31 cellular contexts compared by ENCODE assay signal in the genomic region with DNA sequence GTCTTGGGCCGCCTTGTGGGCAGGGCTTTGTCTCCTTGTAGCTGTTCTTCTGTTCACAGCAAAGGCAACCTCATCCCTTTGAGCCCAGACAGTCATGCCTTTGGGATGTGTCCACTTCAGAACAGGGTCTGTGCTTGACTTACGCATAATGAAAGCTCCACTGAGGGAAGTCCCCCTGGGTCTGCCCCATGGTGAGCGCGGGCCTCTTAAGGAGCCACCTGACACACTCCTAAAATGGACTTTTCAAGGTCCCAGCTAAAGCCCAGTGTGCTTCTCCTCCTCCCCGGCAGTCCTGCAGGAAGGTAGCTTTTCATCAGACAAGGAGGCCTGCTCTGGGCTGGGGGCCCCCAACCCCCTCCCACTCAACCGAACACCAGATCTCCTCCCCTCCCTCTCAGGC.
"Had no signal": no experiment of that assay in that cellular context is flagged by ENCODE, and none has a peak within 500 bp of the region (broad histone marks: within the 10 kb centered on the region; RNA-seq: fewer than 3 reads in every experiment).

No MANE protein-coding gene starts in this region.

- DNase-seq: activated CD4-positive, alpha-beta memory T cell treated with anti-CD3 and anti-CD28 coated beads, Interleukin-2, amount 10 ng/mL, durations not matched to agents 7 days and 5 days; activated CD4-positive, alpha-beta T cell treated with anti-CD3 and anti-CD28 coated beads for 1 hour; activated CD4-positive, alpha-beta T cell treated with anti-CD3 and anti-CD28 coated beads for 36 hours; activated CD4-positive, alpha-beta T cell treated with anti-CD3 and anti-CD28 coated beads for 48 hours; activated CD4-positive, alpha-beta T cell treated with anti-CD3 and anti-CD28 coated beads, Interleukin-2, amount 10 ng/mL, durations not matched to agents 7 days and 5 days; activated CD4-positive, alpha-beta T cell treated with anti-CD3 and anti-CD28 coated beads, Interleukin-2, amount 50 U/mL, for 48 hours; activated CD4-positive, CD25-positive, alpha-beta regulatory T cell; activated CD8-positive, alpha-beta memory T cell treated with anti-CD3 and anti-CD28 coated beads for 24 hours; activated CD8-positive, alpha-beta memory T cell treated with anti-CD3 and anti-CD28 coated beads, Interleukin-2, amount 10 ng/mL, durations not matched to agents 7 days and 5 days; activated CD8-positive, alpha-beta memory T cell treated with anti-CD3 and anti-CD28 coated beads, Interleukin-2, amount 50 U/mL, for 48 hours; activated CD8-positive, alpha-beta T cell treated with anti-CD3 and anti-CD28 coated beads, Interleukin-2, amount 10 ng/mL, durations not matched to agents 7 days and 5 days; activated effector memory CD4-positive, alpha-beta T cell treated with Interleukin-2 at 50 U/mL for 16 hours; activated gamma-delta T cell; activated naive CD4-positive, alpha-beta T cell treated with anti-CD3 and anti-CD28 coated beads, Interleukin-2, amount 10 ng/mL, durations not matched to agents 7 days and 5 days; activated naive CD4-positive, alpha-beta T cell treated with Interleukin-2 at 50 U/mL for 16 hours; activated naive CD8-positive, alpha-beta T cell treated with anti-CD3 and anti-CD28 coated beads, Interleukin-2, amount 10 ng/mL, durations not matched to agents 7 days and 5 days; activated naive CD8-positive, alpha-beta T cell treated with anti-CD3 and anti-CD28 coated beads, Interleukin-2, amount 50 U/mL, for 24 hours; activated T-cell treated with anti-CD3 and anti-CD28 coated beads, Interleukin-2, amount 50 U/mL, for 24 hours; activated T-cell treated with anti-CD3 and anti-CD28 coated beads, Interleukin-2, amount 50 U/mL, for 48 hours; amygdala; anterior cingulate cortex; caudate nucleus; cerebellar nuclear complex; colonic mucosa; T-helper 2 cell; T-helper 9 cell; WERI-Rb-1 had no signal

- H3K4me1 ChIP-seq: colonic mucosa had no signal

- H3K4me3 ChIP-seq: ascending aorta, cardiac muscle cell, colonic mucosa had no signal

- ATAC-seq: activated CD4-positive, alpha-beta T cell treated with anti-CD3 and anti-CD28 coated beads for 36 hours; activated CD4-positive, CD25-positive, alpha-beta regulatory T cell treated with anti-CD3 and anti-CD28 coated beads, Interleukin-2, amount 50 U/mL, for 24 hours; activated CD8-positive, alpha-beta memory T cell treated with anti-CD3 and anti-CD28 coated beads, Interleukin-2, amount 10 ng/mL, durations not matched to agents 7 days and 5 days; activated CD8-positive, alpha-beta T cell treated with anti-CD3 and anti-CD28 coated beads, Interleukin-2, amount 10 ng/mL, durations not matched to agents 7 days and 5 days; activated naive CD8-positive, alpha-beta T cell treated with anti-CD3 and anti-CD28 coated beads, Interleukin-2, amount 50 U/mL, for 24 hours; WTC11 had no signal

- H3K9me3 ChIP-seq: ascending aorta, colonic mucosa had no signal

- H3K27me3 ChIP-seq: ascending aorta, cardiac muscle cell, colonic mucosa had no signal

- H3K36me3 ChIP-seq: ascending aorta, cardiac muscle cell, colonic mucosa, WERI-Rb-1 had no signal

- H3K27ac ChIP-seq: ascending aorta, cardiac muscle cell, colonic mucosa had no signal
